14 cellular contexts compared by ENCODE assay signal in genomic region chr2:127261835-127262234, GRCh38.
"Had no signal": no experiment of that assay in that cellular context is flagged by ENCODE, and none has a peak within 500 bp of the region (broad histone marks: within the 10 kb centered on the region; RNA-seq: fewer than 3 reads in every experiment).

No MANE protein-coding gene starts in this region.

- H3K27me3 ChIP-seq: dorsolateral prefrontal cortex, esophagus muscularis mucosa, ovary, transverse colon had no signal

- H3K4me1 ChIP-seq: esophagus muscularis mucosa, transverse colon had no signal

- H3K4me3 ChIP-seq: dorsolateral prefrontal cortex, esophagus muscularis mucosa, ovary, transverse colon had no signal

- DNase-seq: activated CD4-positive, alpha-beta memory T cell treated with anti-CD3 and anti-CD28 coated beads, Interleukin-2, amount 10 ng/mL, durations not matched to agents 7 days and 5 days; activated CD4-positive, alpha-beta T cell treated with anti-CD3 and anti-CD28 coated beads for 36 hours; activated CD8-positive, alpha-beta memory T cell treated with anti-CD3 and anti-CD28 coated beads, Interleukin-2, amount 50 U/mL, for 4 hours; activated naive CD4-positive, alpha-beta T cell; activated naive CD8-positive, alpha-beta T cell treated with anti-CD3 and anti-CD28 coated beads, Interleukin-2, amount 50 U/mL, for 24 hours; activated T-cell treated with anti-CD3 and anti-CD28 coated beads, Interleukin-2, amount 50 U/mL, for 72 hours; cerebellar nuclear complex; dorsolateral prefrontal cortex; hypothalamus; ovary; T-cell; T1000; transverse colon had no signal

- H3K9me3 ChIP-seq: esophagus muscularis mucosa, ovary, transverse colon had no signal

- H3K36me3 ChIP-seq: ovary had no signal
